1 cellular context compared by ENCODE assay signal in genomic region chr12:110913119-110914056, GRCh38.
A peak's percentile ranks its signal among the peaks of the same experiment; 100 is the strongest.
TF ChIP-seq lines count a peak whose summit lies in the region.

No MANE protein-coding gene starts in this region.

TF ChIP-seq in GM12878, 131 proteins besides CTCF, POLR2A, EP300 and RAD21 (continued from another document and continues in another):
- TF ChIP-seq CHD2 (IDR thresholded peaks at IDR 0.05; ENCODE audit: borderline replicate concordance, low read depth, low read length) (0 out of 2 replicates have a peak, but pooled peaks have one; percentile 61), HDGF (IDR thresholded peaks at IDR 0.05) (peak; percentile 54), MEF2A (IDR thresholded peaks at IDR 0.05; ENCODE audit: insufficient read depth, low read depth, low read length) (peak; percentile 55; the same call in 1 of the 2 replicates), RELB (IDR thresholded peaks at IDR 0.05; ENCODE audit: low read depth) (peak; percentile 100), RUNX3 (IDR thresholded peaks at IDR 0.05; ENCODE audit: low read length) (peak; percentile 79), REST (IDR thresholded peaks at IDR 0.05; ENCODE audit: low read depth, low read length) (no peak), CREB1 (IDR thresholded peaks at IDR 0.05; ENCODE audit: low read depth) (0 out of 2 replicates have a peak, but pooled peaks have one; percentile 33), POU2F2 (IDR thresholded peaks at IDR 0.05; ENCODE audit: borderline replicate concordance, low read depth, low read length) (peak; percentile 90; the same call in 1 of the 3 replicates), TBL1XR1 (IDR thresholded peaks at IDR 0.05; ENCODE audit: low read depth, low read length) (peak; percentile 8; the same call in 1 of the 2 replicates), TCF12 (IDR thresholded peaks at IDR 0.05; ENCODE audit: low read depth, low read length) (0 out of 2 replicates have a peak, but pooled peaks have one; percentile 23), GABPA (IDR thresholded peaks at IDR 0.05; ENCODE audit: low read depth) (no peak), MLLT1 (IDR thresholded peaks at IDR 0.05) (peak; percentile 93), SMAD1 (IDR thresholded peaks at IDR 0.05; ENCODE audit: low read depth, partially characterized antibody) (peak; percentile 30), DPF2 (IDR thresholded peaks at IDR 0.05) (peak; percentile 96), JUND (IDR thresholded peaks at IDR 0.05; ENCODE audit: low read depth, low read length) (no peak), ZNF592 (IDR thresholded peaks at IDR 0.05) (0 out of 2 replicates have a peak, but pooled peaks have one; percentile 19), RFX5 (IDR thresholded peaks at IDR 0.05; ENCODE audit: low read depth, low read length) (no peak), KLF5 (IDR thresholded peaks at IDR 0.05; ENCODE audit: partially characterized antibody) (peak; percentile 73), MTA2 (IDR thresholded peaks at IDR 0.05; ENCODE audit: low read depth) (peak; percentile 95), SMARCA5 (IDR thresholded peaks at IDR 0.05) (peak; percentile 75), BRCA1 (IDR thresholded peaks at IDR 0.05; ENCODE audit: low read depth, low read length) (no peak), YY1 (IDR thresholded peaks at IDR 0.05; ENCODE audit: low read depth, low read length) (no peak), CREM (IDR thresholded peaks at IDR 0.05; ENCODE audit: low read depth) (peak; percentile 63; the same call in 1 of the 2 replicates), ZNF687 (IDR thresholded peaks at IDR 0.05) (peak; percentile 90), IKZF1 (conservative IDR thresholded peaks at IDR 0.05) (peak; percentile 63), RCOR1 (conservative IDR thresholded peaks at IDR 0.05; ENCODE audit: low read depth, low read length) (no peak; the same call in 1 of the 2 replicates)
- TF ChIP-seq, protein P1, sequence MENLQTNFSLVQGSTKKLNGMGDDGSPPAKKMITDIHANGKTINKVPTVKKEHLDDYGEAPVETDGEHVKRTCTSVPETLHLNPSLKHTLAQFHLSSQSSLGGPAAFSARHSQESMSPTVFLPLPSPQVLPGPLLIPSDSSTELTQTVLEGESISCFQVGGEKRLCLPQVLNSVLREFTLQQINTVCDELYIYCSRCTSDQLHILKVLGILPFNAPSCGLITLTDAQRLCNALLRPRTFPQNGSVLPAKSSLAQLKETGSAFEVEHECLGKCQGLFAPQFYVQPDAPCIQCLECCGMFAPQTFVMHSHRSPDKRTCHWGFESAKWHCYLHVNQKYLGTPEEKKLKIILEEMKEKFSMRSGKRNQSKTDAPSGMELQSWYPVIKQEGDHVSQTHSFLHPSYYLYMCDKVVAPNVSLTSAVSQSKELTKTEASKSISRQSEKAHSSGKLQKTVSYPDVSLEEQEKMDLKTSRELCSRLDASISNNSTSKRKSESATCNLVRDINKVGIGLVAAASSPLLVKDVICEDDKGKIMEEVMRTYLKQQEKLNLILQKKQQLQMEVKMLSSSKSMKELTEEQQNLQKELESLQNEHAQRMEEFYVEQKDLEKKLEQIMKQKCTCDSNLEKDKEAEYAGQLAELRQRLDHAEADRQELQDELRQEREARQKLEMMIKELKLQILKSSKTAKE (IDR thresholded peaks at IDR 0.05; ENCODE audit: low read depth, poor library complexity, severe bottlenecking), result peak; percentile 93
- TF ChIP-seq, protein P2, sequence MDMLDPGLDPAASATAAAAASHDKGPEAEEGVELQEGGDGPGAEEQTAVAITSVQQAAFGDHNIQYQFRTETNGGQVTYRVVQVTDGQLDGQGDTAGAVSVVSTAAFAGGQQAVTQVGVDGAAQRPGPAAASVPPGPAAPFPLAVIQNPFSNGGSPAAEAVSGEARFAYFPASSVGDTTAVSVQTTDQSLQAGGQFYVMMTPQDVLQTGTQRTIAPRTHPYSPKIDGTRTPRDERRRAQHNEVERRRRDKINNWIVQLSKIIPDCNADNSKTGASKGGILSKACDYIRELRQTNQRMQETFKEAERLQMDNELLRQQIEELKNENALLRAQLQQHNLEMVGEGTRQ (IDR thresholded peaks at IDR 0.05; ENCODE audit: borderline replicate concordance, low read depth, low read length), result peak; percentile 21; the same call in 1 of the 2 replicates
- TF ChIP-seq, protein P3, sequence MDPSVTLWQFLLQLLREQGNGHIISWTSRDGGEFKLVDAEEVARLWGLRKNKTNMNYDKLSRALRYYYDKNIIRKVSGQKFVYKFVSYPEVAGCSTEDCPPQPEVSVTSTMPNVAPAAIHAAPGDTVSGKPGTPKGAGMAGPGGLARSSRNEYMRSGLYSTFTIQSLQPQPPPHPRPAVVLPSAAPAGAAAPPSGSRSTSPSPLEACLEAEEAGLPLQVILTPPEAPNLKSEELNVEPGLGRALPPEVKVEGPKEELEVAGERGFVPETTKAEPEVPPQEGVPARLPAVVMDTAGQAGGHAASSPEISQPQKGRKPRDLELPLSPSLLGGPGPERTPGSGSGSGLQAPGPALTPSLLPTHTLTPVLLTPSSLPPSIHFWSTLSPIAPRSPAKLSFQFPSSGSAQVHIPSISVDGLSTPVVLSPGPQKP (IDR thresholded peaks at IDR 0.05; ENCODE audit: low read depth, low read length), result no peak
- TF ChIP-seq, protein P4, sequence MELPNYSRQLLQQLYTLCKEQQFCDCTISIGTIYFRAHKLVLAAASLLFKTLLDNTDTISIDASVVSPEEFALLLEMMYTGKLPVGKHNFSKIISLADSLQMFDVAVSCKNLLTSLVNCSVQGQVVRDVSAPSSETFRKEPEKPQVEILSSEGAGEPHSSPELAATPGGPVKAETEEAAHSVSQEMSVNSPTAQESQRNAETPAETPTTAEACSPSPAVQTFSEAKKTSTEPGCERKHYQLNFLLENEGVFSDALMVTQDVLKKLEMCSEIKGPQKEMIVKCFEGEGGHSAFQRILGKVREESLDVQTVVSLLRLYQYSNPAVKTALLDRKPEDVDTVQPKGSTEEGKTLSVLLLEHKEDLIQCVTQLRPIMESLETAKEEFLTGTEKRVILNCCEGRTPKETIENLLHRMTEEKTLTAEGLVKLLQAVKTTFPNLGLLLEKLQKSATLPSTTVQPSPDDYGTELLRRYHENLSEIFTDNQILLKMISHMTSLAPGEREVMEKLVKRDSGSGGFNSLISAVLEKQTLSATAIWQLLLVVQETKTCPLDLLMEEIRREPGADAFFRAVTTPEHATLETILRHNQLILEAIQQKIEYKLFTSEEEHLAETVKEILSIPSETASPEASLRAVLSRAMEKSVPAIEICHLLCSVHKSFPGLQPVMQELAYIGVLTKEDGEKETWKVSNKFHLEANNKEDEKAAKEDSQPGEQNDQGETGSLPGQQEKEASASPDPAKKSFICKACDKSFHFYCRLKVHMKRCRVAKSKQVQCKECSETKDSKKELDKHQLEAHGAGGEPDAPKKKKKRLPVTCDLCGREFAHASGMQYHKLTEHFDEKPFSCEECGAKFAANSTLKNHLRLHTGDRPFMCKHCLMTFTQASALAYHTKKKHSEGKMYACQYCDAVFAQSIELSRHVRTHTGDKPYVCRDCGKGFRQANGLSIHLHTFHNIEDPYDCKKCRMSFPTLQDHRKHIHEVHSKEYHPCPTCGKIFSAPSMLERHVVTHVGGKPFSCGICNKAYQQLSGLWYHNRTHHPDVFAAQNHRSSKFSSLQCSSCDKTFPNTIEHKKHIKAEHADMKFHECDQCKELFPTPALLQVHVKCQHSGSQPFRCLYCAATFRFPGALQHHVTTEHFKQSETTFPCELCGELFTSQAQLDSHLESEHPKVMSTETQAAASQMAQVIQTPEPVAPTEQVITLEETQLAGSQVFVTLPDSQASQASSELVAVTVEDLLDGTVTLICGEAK (IDR thresholded peaks at IDR 0.05; ENCODE audit: borderline replicate concordance), result peak; percentile 27; the same call in 1 of the 2 replicates
